Comparison of ENCODE assay signal across 8 cellular contexts in the genomic region with DNA sequence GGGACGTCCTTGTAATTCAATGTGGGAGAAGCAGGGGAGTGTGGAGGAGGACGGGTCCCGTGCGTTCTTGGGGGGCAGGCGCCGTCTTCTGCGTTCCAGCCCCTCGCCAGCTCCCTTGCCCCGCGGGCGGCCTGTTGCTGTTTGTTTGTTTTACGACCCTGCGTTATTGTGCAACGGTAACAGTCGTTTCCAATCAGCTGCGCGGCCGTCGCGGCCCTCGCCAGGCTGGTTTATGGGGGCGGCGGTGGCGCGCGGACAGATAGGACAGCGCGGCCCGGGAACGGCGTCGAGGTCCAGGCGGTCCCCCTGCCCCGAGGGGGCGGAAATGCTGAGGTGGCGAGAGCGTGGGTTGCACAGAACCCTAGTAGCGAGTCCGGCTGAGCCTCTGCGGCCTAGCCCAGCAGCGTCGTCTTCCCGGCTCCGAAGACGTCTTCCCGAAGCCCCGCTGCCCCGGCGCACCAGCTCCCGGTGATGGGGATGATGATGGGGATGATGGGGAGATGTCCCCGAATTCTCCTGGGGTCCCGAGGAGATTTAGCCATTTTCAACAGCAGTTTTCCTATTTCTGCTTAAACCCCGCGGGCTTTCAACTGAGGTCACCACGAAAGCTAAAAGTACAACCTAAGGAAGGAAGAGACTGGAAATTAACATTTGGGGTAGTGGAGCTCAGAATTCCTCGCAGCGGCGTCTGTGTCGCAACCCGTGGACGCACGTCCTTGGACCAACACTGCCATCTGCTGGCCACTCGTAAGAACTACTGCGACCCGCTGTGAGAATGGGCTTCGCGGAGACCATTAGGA. TPM values are rescaled to one million over a fixed set of nuclear protein-coding genes. Genes with fewer than 3 reads are reported as not detected.
DNase-seq lines count a peak whose midpoint lies in the region; ATAC-seq and TF ChIP-seq lines count a peak whose summit lies in the region.

No MANE protein-coding gene starts in this region.

- H3K4me3 ChIP-seq in neural progenitor cell = peak overlapping the region; percentile 55
- H3K4me3 ChIP-seq in subcutaneous abdominal adipose tissue (ENCODE audit: low read depth in 1 of 5, low read length in 5 of 5) = peak overlapping the region in 4 of 5 donors; percentile 48 to 74 (median 66)

- H3K36me3 ChIP-seq in neural progenitor cell (no peaks in the 10 kb centered on the region), subcutaneous abdominal adipose tissue (ENCODE audit: control insufficient read depth in 5 of 5, insufficient read depth in 5 of 5, low read length in 5 of 5) (no peaks in the 10 kb centered on the region)

- H3K4me3 Mint-ChIP-seq in neural progenitor cell = peak overlapping the region; percentile 76

- no peaks in the 10 kb centered on the region for H3K79me2 ChIP-seq in neural progenitor cell (ENCODE audit: low read depth)

- H3K9ac ChIP-seq in neural progenitor cell (no peak overlapping the region), subcutaneous abdominal adipose tissue (ENCODE audit: low read length in 5 of 5) (peak overlapping the region in 3 of 5 donors; percentile 30 to 74 (median 51))

- peaks cover 3% of the 10 kb centered on the region for H3K4me1 ChIP-seq in neural progenitor cell
- peaks cover 0 to 47% (median 44%) of the 10 kb centered on the region in 5 donors for H3K4me1 ChIP-seq in subcutaneous abdominal adipose tissue (ENCODE audit: control insufficient read depth in 5 of 5, insufficient read depth in 5 of 5, low read length in 5 of 5)

- no peaks in the 10 kb centered on the region for H4K20me1 ChIP-seq in neural progenitor cell (ENCODE audit: low read depth)

- CTCF ChIA-PET in RWPE1 (lab: Yijun Ruan, JAX) = interaction anchor here (0.6 to 3.4 kb wide), 32 partner anchors 8 to 1251 kb away, joined by 3 to 28 read pairs (median 4); partner anchors contain the start of gene SCFD2

- POLR2A ChIA-PET in RWPE1 (lab: Yijun Ruan, JAX; ENCODE audit: low non-redundant PET) = no interaction called here

- H3K9me3 ChIP-seq in neural progenitor cell (ENCODE audit: low read depth) (no peaks in the 10 kb centered on the region), subcutaneous abdominal adipose tissue (ENCODE audit: control insufficient read depth in 5 of 5, low read length in 5 of 5) (no peaks in the 10 kb centered on the region)

- H3F3A ChIP-seq in neural progenitor cell (ENCODE audit: low read depth) = peaks cover 7% of the 10 kb centered on the region

- DNase-seq in COLO668 (lab: John Stamatoyannopoulos, UW; ENCODE audit: unreplicated experiment) = peak; percentile 77
- peak; percentile 87 for DNase-seq in HuH-7.5 (ENCODE audit: low spot score)
- peak; percentile 74 for DNase-seq in RWPE1 (ENCODE audit: low spot score)
- DNase-seq in activated gamma-delta T cell (lab: John Stamatoyannopoulos, UW) = peak; percentile 10
- DNase-seq in foreskin melanocyte = peak; percentile 64
- DNase-seq in neural progenitor cell (ENCODE audit: low spot score) = peak; percentile 88

- peak overlapping the region; percentile 84 for H2AFZ ChIP-seq in neural progenitor cell (replicated peaks)

- H3K27ac ChIP-seq in RWPE1 (peak overlapping the region; percentile 18; the same call in 1 of the 2 replicates), neural progenitor cell (no peak overlapping the region), subcutaneous abdominal adipose tissue (ENCODE audit: low read depth, low read length) (peak overlapping the region; percentile 37)

- H3K27me3 ChIP-seq in neural progenitor cell (peaks cover 59% of the 10 kb centered on the region), subcutaneous abdominal adipose tissue (ENCODE audit: control insufficient read depth in 5 of 5, insufficient read depth in 4 of 5, low read length in 5 of 5) (peaks cover 22 to 38% (median 32%) of the 10 kb centered on the region in 5 donors)

- peak overlapping the region; percentile 84 for H3K4me2 ChIP-seq in neural progenitor cell

- ATAC-seq in GM21360 (IDR thresholded peaks at IDR 0.05; ENCODE audit: unreplicated experiment) = peak; percentile 50

- H3K9me3 Mint-ChIP-seq in neural progenitor cell = peaks cover 6% of the 10 kb centered on the region

- H3K27ac Mint-ChIP-seq in neural progenitor cell = no peak overlapping the region

- H3K27me3 Mint-ChIP-seq in neural progenitor cell (ENCODE audit: insufficient read depth, low read depth) = peaks cover 43% of the 10 kb centered on the region

- peaks cover 8% of the 10 kb centered on the region for H3K4me1 Mint-ChIP-seq in neural progenitor cell

- TF ChIP-seq CTCF in RWPE1 (conservative IDR thresholded peaks at IDR 0.05; ENCODE audit: low read depth) (peak; percentile 82), neural progenitor cell (IDR thresholded peaks at IDR 0.05) (peak; percentile 88)

- no peaks in the 10 kb centered on the region for H3K36me3 Mint-ChIP-seq in neural progenitor cell

RNA-seq across cellular contexts. Expression of gene PDGFRA, which starts 4.8 kb away (rescaled TPM):
- total RNA-seq in neural progenitor cell (ENCODE audit: low replicate concordance) = 1.8 and 2.1 TPM in 2 replicates

Comparison
In these comparisons a context has a peak if more than half of its experiments do, and no peak if none do; other contexts are left out.
1. DNase-seq: peak in every context shown above with its lines; median percentile 88 in neural progenitor cell; 87 in HuH-7.5; 77 in COLO668; 74 in RWPE1; 64 in foreskin melanocyte; 10 in activated gamma-delta T cell.